ENCODE assay signal across 1 cellular context in the genomic region with DNA sequence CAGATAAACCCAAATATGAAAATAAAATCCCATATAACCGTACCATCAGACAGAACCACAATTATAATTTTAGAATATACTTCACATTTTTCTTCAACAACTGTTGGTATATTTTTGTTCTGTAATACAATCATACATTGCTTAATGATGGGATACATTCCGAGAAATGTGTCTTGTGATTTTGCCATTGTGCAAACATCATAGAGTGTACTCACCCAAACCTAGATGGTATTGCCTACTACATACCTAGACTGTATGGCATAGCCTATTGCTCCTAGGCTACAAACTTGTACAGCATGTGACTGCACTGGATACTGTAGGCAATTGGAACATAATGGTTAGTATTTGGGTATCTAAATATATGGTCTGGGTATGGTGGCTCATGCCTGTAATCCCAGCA.
TF ChIP-seq lines count a peak whose summit lies in the region.

No MANE protein-coding gene starts in this region.

TF ChIP-seq in K562, 482 proteins besides CTCF, POLR2A, EP300 and RAD21:
- TF ChIP-seq ZNF717 (CRISPR knock-in tag; IDR thresholded peaks at IDR 0.05), result no peak
- no peak for TF ChIP-seq ZNF174 (CRISPR knock-in tag; IDR thresholded peaks at IDR 0.05)
- TF ChIP-seq NCOA1 (IDR thresholded peaks at IDR 0.05; ENCODE audit: low read depth), result no peak
- TF ChIP-seq ZFX (CRISPR knock-in tag; IDR thresholded peaks at IDR 0.05), result no peak
- no peak for TF ChIP-seq E2F3 (CRISPR knock-in tag; IDR thresholded peaks at IDR 0.05)
- no peak for TF ChIP-seq ZKSCAN1 (IDR thresholded peaks at IDR 0.05; ENCODE audit: low read depth, low read length)
- TF ChIP-seq ATF7 (IDR thresholded peaks at IDR 0.05), result no peak
- TF ChIP-seq, protein P1, sequence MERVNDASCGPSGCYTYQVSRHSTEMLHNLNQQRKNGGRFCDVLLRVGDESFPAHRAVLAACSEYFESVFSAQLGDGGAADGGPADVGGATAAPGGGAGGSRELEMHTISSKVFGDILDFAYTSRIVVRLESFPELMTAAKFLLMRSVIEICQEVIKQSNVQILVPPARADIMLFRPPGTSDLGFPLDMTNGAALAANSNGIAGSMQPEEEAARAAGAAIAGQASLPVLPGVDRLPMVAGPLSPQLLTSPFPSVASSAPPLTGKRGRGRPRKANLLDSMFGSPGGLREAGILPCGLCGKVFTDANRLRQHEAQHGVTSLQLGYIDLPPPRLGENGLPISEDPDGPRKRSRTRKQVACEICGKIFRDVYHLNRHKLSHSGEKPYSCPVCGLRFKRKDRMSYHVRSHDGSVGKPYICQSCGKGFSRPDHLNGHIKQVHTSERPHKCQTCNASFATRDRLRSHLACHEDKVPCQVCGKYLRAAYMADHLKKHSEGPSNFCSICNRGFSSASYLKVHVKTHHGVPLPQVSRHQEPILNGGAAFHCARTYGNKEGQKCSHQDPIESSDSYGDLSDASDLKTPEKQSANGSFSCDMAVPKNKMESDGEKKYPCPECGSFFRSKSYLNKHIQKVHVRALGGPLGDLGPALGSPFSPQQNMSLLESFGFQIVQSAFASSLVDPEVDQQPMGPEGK (CRISPR knock-in tag; IDR thresholded peaks at IDR 0.05; ENCODE audit: borderline replicate concordance), result no peak
- TF ChIP-seq, protein P2, sequence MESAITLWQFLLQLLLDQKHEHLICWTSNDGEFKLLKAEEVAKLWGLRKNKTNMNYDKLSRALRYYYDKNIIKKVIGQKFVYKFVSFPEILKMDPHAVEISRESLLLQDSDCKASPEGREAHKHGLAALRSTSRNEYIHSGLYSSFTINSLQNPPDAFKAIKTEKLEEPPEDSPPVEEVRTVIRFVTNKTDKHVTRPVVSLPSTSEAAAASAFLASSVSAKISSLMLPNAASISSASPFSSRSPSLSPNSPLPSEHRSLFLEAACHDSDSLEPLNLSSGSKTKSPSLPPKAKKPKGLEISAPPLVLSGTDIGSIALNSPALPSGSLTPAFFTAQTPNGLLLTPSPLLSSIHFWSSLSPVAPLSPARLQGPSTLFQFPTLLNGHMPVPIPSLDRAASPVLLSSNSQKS (CRISPR knock-in tag; IDR thresholded peaks at IDR 0.05), result no peak
- TF ChIP-seq, protein P3, sequence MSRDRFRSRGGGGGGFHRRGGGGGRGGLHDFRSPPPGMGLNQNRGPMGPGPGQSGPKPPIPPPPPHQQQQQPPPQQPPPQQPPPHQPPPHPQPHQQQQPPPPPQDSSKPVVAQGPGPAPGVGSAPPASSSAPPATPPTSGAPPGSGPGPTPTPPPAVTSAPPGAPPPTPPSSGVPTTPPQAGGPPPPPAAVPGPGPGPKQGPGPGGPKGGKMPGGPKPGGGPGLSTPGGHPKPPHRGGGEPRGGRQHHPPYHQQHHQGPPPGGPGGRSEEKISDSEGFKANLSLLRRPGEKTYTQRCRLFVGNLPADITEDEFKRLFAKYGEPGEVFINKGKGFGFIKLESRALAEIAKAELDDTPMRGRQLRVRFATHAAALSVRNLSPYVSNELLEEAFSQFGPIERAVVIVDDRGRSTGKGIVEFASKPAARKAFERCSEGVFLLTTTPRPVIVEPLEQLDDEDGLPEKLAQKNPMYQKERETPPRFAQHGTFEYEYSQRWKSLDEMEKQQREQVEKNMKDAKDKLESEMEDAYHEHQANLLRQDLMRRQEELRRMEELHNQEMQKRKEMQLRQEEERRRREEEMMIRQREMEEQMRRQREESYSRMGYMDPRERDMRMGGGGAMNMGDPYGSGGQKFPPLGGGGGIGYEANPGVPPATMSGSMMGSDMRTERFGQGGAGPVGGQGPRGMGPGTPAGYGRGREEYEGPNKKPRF (IDR thresholded peaks at IDR 0.05; ENCODE audit: low read depth, low read length), result no peak
- no peak for TF ChIP-seq NFIC (IDR thresholded peaks at IDR 0.05)
